ENCODE assay signal across 9 cellular contexts in the genomic region with DNA sequence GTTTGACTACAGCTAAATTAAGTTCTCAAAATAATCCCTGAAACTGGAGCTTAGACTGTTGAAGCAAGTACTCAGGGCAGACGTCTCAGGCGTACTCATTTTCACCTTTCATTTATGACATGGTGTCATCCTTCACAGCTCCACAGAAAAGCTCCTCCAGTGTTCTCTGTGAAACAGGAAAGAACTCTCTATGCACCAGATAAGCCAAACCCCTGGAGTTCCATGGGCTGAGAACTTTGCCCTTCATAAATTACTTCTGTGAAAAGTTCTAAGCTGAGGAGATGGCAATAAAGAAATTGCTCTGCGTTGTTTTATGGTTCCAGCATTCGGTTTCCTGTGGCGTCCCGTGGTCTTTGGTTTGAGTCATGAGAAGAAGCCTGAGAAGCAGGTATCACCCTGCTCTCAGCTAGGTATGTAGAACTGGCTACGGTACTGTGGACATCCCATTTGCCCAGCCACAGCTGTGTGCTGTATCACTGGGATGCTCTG. TPM values are rescaled to one million over a fixed set of nuclear protein-coding genes. Genes with fewer than 3 reads are reported as not detected.
A peak's percentile ranks its signal among the peaks of the same experiment; 100 is the strongest.
DNase-seq lines count a peak whose midpoint lies in the region; ATAC-seq and TF ChIP-seq lines count a peak whose summit lies in the region.
"Had no signal": no experiment of that assay in that cellular context is flagged by ENCODE, and none has a peak within 500 bp of the region (broad histone marks: within the 10 kb centered on the region; RNA-seq: fewer than 3 reads in every experiment).

No MANE protein-coding gene starts in this region.

- no peak overlapping the region for H3K9ac ChIP-seq in H9 (ENCODE audit: extremely low read depth, insufficient read length, low read length)

- H2BK15ac ChIP-seq in H9 (ENCODE audit: low read depth, low read length), result no peak overlapping the region

- no CpG with 5 or more reads among the region's 7 CpGs for WGBS in H9 (ENCODE audit: extremely low coverage, insufficient read length, low lambda C conversion rate)

- no peak overlapping the region for H2AK5ac ChIP-seq in H9 (ENCODE audit: insufficient read length, low read length)

- H3K27me3 ChIP-seq in H9 (ENCODE audit: insufficient read depth, low read length), result no peaks in the 10 kb centered on the region; the same call in 1 of the 2 replicates

- H2BK5ac ChIP-seq in H9 (ENCODE audit: insufficient read length, low read length), result no peak overlapping the region

- POLR2A ChIA-PET in naive thymus-derived CD8-positive, alpha-beta T cell (lab: Charles Lee), result interaction anchor here (0.6 to 3.0 kb wide), 13 partner anchors 8 to 477 kb away, joined by 3 to 24 read pairs (median 4); a partner anchor contains a TSS

- no peak overlapping the region for H4K91ac ChIP-seq in H9 (ENCODE audit: insufficient read length, low read depth, low read length)

- H3K4me2 ChIP-seq in H9 (ENCODE audit: insufficient read depth, insufficient read length, low read length), result no peak overlapping the region

- H2BK12ac ChIP-seq in H9 (ENCODE audit: insufficient read length, low read depth, low read length), result no peak overlapping the region

- H3K27ac Mint-ChIP-seq in naive thymus-derived CD8-positive, alpha-beta T cell, result peak overlapping the region; percentile 15 to 95 (median 90)
- H3K27ac Mint-ChIP-seq in H9, result no peak overlapping the region

- peak; percentile 28 for DNase-seq in activated CD8-positive, alpha-beta memory T cell treated with anti-CD3 and anti-CD28 coated beads, Interleukin-2, amount 50 U/mL, for 4 hours
- peak in 4 of 10 donors; percentile 12 to 42 (median 37) for DNase-seq in naive thymus-derived CD8-positive, alpha-beta T cell
- DNase-seq in SKM-1 treated with dmso at 0.1 percent for 144 hours (lab: John Stamatoyannopoulos, UW; ENCODE audit: unreplicated experiment) (no peak), H9 (no peak), OCI-M2 (lab: John Stamatoyannopoulos, UW; ENCODE audit: unreplicated experiment) (no peak)

- no peak overlapping the region for H4K8ac ChIP-seq in H9 (replicated peaks; ENCODE audit: insufficient read length, low read depth, low read length)

- H3K79me1 ChIP-seq in H9 (ENCODE audit: insufficient read depth, low read depth, low read length, poor library complexity, severe bottlenecking), result no peaks in the 10 kb centered on the region

- ATAC-seq in GM18861 (IDR thresholded peaks at IDR 0.05; ENCODE audit: unreplicated experiment) (peak; percentile 38), HG02938 (IDR thresholded peaks at IDR 0.05; ENCODE audit: unreplicated experiment) (peak; percentile 47), GM18873 (IDR thresholded peaks at IDR 0.05; ENCODE audit: low FRiP score, unreplicated experiment) (no peak)
- peak; percentile 67 to 71 for ATAC-seq in naive thymus-derived CD8-positive, alpha-beta T cell

- peak overlapping the region; percentile 73 to 89 (median 85) for H3K4me3 Mint-ChIP-seq in naive thymus-derived CD8-positive, alpha-beta T cell
- H3K4me3 Mint-ChIP-seq in H9, result peak overlapping the region in 1 of 2 experiments; percentile 40; a peak in 2 of 5 replicates

- TF ChIP-seq CTCF in H9 (conservative IDR thresholded peaks at IDR 0.05), result no peak

- no peak overlapping the region for H3K27ac ChIP-seq in H9 (ENCODE audit: insufficient read length, low read depth, low read length)

- H3K14ac ChIP-seq in H9 (ENCODE audit: insufficient read depth, low read length), result no peak overlapping the region

- no peak overlapping the region for H3K4ac ChIP-seq in H9 (ENCODE audit: low read depth, low read length)

- H3K9me3 ChIP-seq in H9 (ENCODE audit: control insufficient read depth, low read depth, low read length), result no peaks in the 10 kb centered on the region

- H2AFZ ChIP-seq in H9 (ENCODE audit: low read length), result no peak overlapping the region

- no peak overlapping the region for H2BK120ac ChIP-seq in H9 (ENCODE audit: low read depth, low read length, poor library complexity, severe bottlenecking)

- no peak overlapping the region for H3K18ac ChIP-seq in H9 (ENCODE audit: insufficient read length, low read depth, low read length)

- no peak overlapping the region for H3K23ac ChIP-seq in H9 (ENCODE audit: insufficient read length, low read depth, low read length)

- no peak overlapping the region for H3K56ac ChIP-seq in H9 (ENCODE audit: insufficient read length, low read depth, low read length)

- H3K4me1 Mint-ChIP-seq in naive thymus-derived CD8-positive, alpha-beta T cell, result peaks cover 19 to 49% (median 40%) of the 10 kb centered on the region in 4 donors
- H3K4me1 Mint-ChIP-seq in H9, result peaks cover 25 to 27% of the 10 kb centered on the region in 2 experiments

- no peak overlapping the region for H4K5ac ChIP-seq in H9 (ENCODE audit: insufficient read length, low read depth, low read length)

- no peaks in the 10 kb centered on the region for H3K79me2 ChIP-seq in H9 (ENCODE audit: insufficient read depth, low read length)

- no peak overlapping the region for H2BK20ac ChIP-seq in H9 (ENCODE audit: low read depth, low read length, poor library complexity, severe bottlenecking)

- H4K20me1 ChIP-seq in H9 (ENCODE audit: control insufficient read depth, insufficient read depth, insufficient read length), result no peaks in the 10 kb centered on the region

- no peaks in the 10 kb centered on the region for H3K27me3 Mint-ChIP-seq in naive thymus-derived CD8-positive, alpha-beta T cell
- peaks cover 48% of the 10 kb centered on the region for H3K27me3 Mint-ChIP-seq in H9 (ENCODE audit: low read depth)
- H3K27me3 Mint-ChIP-seq: dendritic cell treated with granulocyte-macrophage colony-stimulating factor and Interleukin-4, amounts not matched to agents 40 ng/mL and 50 ng/mL, for 4 days had no signal

- H3K9me3 Mint-ChIP-seq in naive thymus-derived CD8-positive, alpha-beta T cell, result peaks cover 0 to 15% (median 0%) of the 10 kb centered on the region in 9 donors
- peaks cover 0 to 3% of the 10 kb centered on the region in 2 experiments; a peak in 3 of 5 replicates for H3K9me3 Mint-ChIP-seq in H9
- H3K9me3 Mint-ChIP-seq: dendritic cell treated with granulocyte-macrophage colony-stimulating factor and Interleukin-4, amounts not matched to agents 40 ng/mL and 50 ng/mL, for 4 days had no signal

- no peaks in the 10 kb centered on the region for H3K23me2 ChIP-seq in H9 (ENCODE audit: insufficient read length, low read depth, low read length, poor library complexity, severe bottlenecking)

- H3K36me3 Mint-ChIP-seq in naive thymus-derived CD8-positive, alpha-beta T cell, result peaks cover 0 to 5% (median 0%) of the 10 kb centered on the region in 3 donors
- H3K36me3 Mint-ChIP-seq in H9 (ENCODE audit: insufficient read depth in 1 of 3, low read depth in 3 of 3), result no peaks in the 10 kb centered on the region

- no peak overlapping the region for H3T11ph ChIP-seq in H9 (ENCODE audit: low read length)

- peaks cover 10% of the 10 kb centered on the region; the same call in 1 of the 2 replicates for H3K4me1 ChIP-seq in H9 (ENCODE audit: insufficient read depth, low read length)

RNA-seq across cellular contexts. Expression of a gene that starts 20.2 kb away (rescaled TPM):
- total RNA-seq in naive thymus-derived CD8-positive, alpha-beta T cell, result 10 to 100 TPM; 47.1 to 53.0 TPM
- polyA plus RNA-seq in naive thymus-derived CD8-positive, alpha-beta T cell, result 1 to 10 TPM; 2.5 to 5.8 (median 5.0) TPM
- 33.6 and 35.8 TPM in 2 replicates for total RNA-seq in H9 (2021)

Comparison
In these comparisons a context has a peak if more than half of its experiments do, and no peak if none do; other contexts are left out.
1. H3K27ac Mint-ChIP-seq: peak in naive thymus-derived CD8-positive, alpha-beta T cell (10 of 10); none in H9 (0 of 3).